15 cellular contexts compared by ENCODE assay signal in the genomic region with DNA sequence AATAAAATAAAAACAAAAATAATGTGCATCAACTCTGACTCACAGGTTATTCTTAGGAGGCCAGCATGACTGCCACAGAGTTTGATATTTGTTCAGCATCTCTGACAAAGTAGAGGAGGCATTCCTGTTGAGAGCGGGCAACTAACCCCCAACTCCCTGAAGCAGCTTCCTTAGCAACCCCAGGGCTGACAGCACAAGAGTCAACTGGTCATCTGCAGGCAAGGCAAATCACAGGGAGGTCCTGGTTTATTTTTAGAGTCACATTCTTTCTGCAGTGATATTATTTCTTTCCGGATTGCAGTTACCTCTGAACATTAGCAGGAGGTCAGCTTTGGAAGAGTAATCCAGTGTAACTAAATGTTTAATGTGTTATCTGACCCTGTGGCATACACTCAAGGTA.
DNase-seq lines count a peak whose midpoint lies in the region; TF ChIP-seq lines count a peak whose summit lies in the region.
"Had no signal": no experiment of that assay in that cellular context is flagged by ENCODE, and none has a peak within 500 bp of the region (broad histone marks: within the 10 kb centered on the region; RNA-seq: fewer than 3 reads in every experiment).

No MANE protein-coding gene starts in this region.

- peaks cover 21% of the 10 kb centered on the region for H3K36me3 Mint-ChIP-seq in chondrocyte (ENCODE audit: low read depth)

- peak; percentile 63 for DNase-seq in AG08396 (ENCODE audit: low spot score)
- DNase-seq in M059J (ENCODE audit: low read depth) = peak; percentile 25
- DNase-seq in fibroblast of gingiva (ENCODE audit: low read depth) = peak; percentile 18
- peak; percentile 95 for DNase-seq in osteoblast (ENCODE audit: insufficient read length, low spot score, missing footprints)
- no peak for DNase-seq in MG63
- no peak for DNase-seq in HK-2 (ENCODE audit: unreplicated experiment)
- no peak for DNase-seq in chondrocyte (ENCODE audit: low spot score)
- DNase-seq in tibial nerve (ENCODE audit: low spot score in 2 of 2) = no peak
- DNase-seq: activated CD4-positive, alpha-beta T cell treated with anti-CD3 and anti-CD28 coated beads, Interleukin-2, amount 50 U/mL, for 1 hour; caudate nucleus; DMS79; NCI-H1694; occipital lobe; T1000; upper lobe of left lung had no signal

- H3K36me3 ChIP-seq in osteoblast (ENCODE audit: insufficient read depth, low read length) (peaks cover 13% of the 10 kb centered on the region), MG63 (no peaks in the 10 kb centered on the region), tibial nerve (peaks cover 0 to 98% (median 9%) of the 10 kb centered on the region in 3 donors)

- H3K4me1 ChIP-seq in osteoblast (ENCODE audit: insufficient read depth, low read length) = peaks cover 13% of the 10 kb centered on the region
- H3K4me1 ChIP-seq in tibial nerve = no peaks in the 10 kb centered on the region
- H3K4me1 ChIP-seq: upper lobe of left lung had no signal

- H2AFZ ChIP-seq in osteoblast (ENCODE audit: low read length) = no peak overlapping the region

- no peak overlapping the region for H3K27ac Mint-ChIP-seq in chondrocyte (ENCODE audit: unreplicated experiment)

- H3K4me1 Mint-ChIP-seq in chondrocyte (ENCODE audit: low read depth) = peaks cover 9% of the 10 kb centered on the region

- WGBS in tibial nerve, 2 donors = 61 to 62% methylated on average over 2 of the region's 2 CpGs

- TF ChIP-seq CTCF in osteoblast (IDR thresholded peaks at IDR 0.05; ENCODE audit: extremely low read depth, low read depth, low read length) (no peak), chondrocyte (IDR thresholded peaks at IDR 0.05) (no peak), tibial nerve (IDR thresholded peaks at IDR 0.05) (no peak)

- peaks cover 6% of the 10 kb centered on the region for H3K9me3 Mint-ChIP-seq in chondrocyte (ENCODE audit: low read depth)

- H3K4me3 ChIP-seq in osteoblast (ENCODE audit: insufficient read depth, low read length) (no peak overlapping the region), MG63 (no peak overlapping the region), tibial nerve (no peak overlapping the region)
- H3K4me3 ChIP-seq: upper lobe of left lung had no signal

- H3K4me2 ChIP-seq in osteoblast (ENCODE audit: insufficient read depth, low read length) = peak overlapping the region; percentile 39

- no peak for TF ChIP-seq POLR2A in tibial nerve (IDR thresholded peaks at IDR 0.05)

- H3K9me3 ChIP-seq in osteoblast (ENCODE audit: low read depth, low read length) (no peaks in the 10 kb centered on the region), MG63 (no peaks in the 10 kb centered on the region), tibial nerve (peaks cover 0 to 35% (median 4%) of the 10 kb centered on the region in 4 donors)

- no peaks in the 10 kb centered on the region for H3K27me3 Mint-ChIP-seq in chondrocyte (ENCODE audit: low read depth)

- no peak for TF ChIP-seq EP300 in tibial nerve (IDR thresholded peaks at IDR 0.05)

- no peak overlapping the region for H3K4me3 Mint-ChIP-seq in chondrocyte (ENCODE audit: unreplicated experiment)

- no peaks in the 10 kb centered on the region for H4K20me1 ChIP-seq in osteoblast (ENCODE audit: insufficient read depth, low read length)

- no peaks in the 10 kb centered on the region for H3K79me2 ChIP-seq in osteoblast (ENCODE audit: insufficient read depth, low read length)

- H3K27ac ChIP-seq in osteoblast (ENCODE audit: low read depth, low read length) (peak overlapping the region; percentile 70), tibial nerve (no peak overlapping the region)
- H3K27ac ChIP-seq: upper lobe of left lung had no signal

- H3K27me3 ChIP-seq in osteoblast (ENCODE audit: insufficient read depth, low read length) = no peaks in the 10 kb centered on the region
- H3K27me3 ChIP-seq in MG63 = no peaks in the 10 kb centered on the region
- no peaks in the 10 kb centered on the region for H3K27me3 ChIP-seq in tibial nerve
- H3K27me3 ChIP-seq: upper lobe of left lung had no signal

Comparison
In these comparisons a context has a peak if more than half of its experiments do, and no peak if none do; other contexts are left out.
1. DNase-seq: peak in AG08396 (single experiment), M059J (single experiment), fibroblast of gingiva (single experiment) and osteoblast (single experiment); none in MG63 (single experiment), HK-2 (single experiment), chondrocyte (single experiment) and tibial nerve (0 of 2).